ENCODE assay signal across 7 cellular contexts in the genomic region with DNA sequence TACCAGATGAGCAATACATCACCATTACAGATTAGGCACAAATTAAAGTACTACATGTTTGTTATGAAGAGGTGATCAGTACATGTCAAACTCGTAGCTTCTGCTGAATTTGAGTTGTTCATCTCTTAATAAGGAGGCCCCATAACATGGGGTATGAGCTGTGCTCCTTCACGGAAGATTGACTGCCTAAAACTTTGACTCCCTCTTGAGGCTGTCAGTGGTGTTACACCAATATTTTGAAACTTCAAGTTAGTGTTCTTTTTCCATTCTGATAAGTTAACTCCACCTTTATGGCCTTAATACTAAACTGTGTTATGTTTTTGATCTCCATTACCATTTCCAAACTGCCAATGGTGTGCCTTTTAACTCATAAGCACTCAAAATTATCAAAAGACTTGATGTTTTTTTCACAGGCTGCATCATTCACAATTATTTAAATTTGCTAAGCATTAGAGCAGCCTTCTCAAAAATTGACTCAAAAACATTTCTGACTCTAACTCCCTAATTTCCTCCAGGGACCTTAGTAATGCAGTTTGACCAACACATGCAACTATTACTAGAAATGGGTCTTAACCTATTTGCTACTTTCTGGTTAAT.
DNase-seq lines count a peak whose midpoint lies in the region; ATAC-seq, FAIRE-seq and TF ChIP-seq lines count a peak whose summit lies in the region.

No MANE protein-coding gene starts in this region.

- FAIRE-seq in HepG2 (lab: Jason Lieb, UNC): no peak

- no peaks in the 10 kb centered on the region for H3K79me2 ChIP-seq in HepG2 (ENCODE audit: insufficient read depth, low read length)

- no peaks in the 10 kb centered on the region for H4K20me1 ChIP-seq in HepG2 (ENCODE audit: insufficient read depth, low read length)

- TF ChIP-seq CTCF in GM12874 (IDR thresholded peaks at IDR 0.05; ENCODE audit: insufficient read depth, low read depth, low read length): peak; percentile 59
- TF ChIP-seq CTCF in HepG2 (CRISPR knock-in tag; IDR thresholded peaks at IDR 0.05): peak; percentile 66
- TF ChIP-seq CTCF in spleen (IDR thresholded peaks at IDR 0.05 in 8 of 11, conservative IDR thresholded peaks at IDR 0.05 in 3 of 11): peak in 5 of 11 experiments; percentile 7 to 46 (median 30)

- H3K9me3 ChIP-seq in HepG2 (ENCODE audit: low read length) (no peaks in the 10 kb centered on the region), spleen (no peaks in the 10 kb centered on the region)

- intact Hi-C loops in HepG2 (cut with micrococcal nuclease; ENCODE audit: unreplicated experiment): loop anchor here (5.0 kb wide), 1 partner anchor 1166 kb away; no protein-coding TSS in a partner anchor
- intact Hi-C loops in spleen (cut with DNase I; ENCODE audit: low total_unique reads): no loop called here

- POLR2A ChIA-PET in HepG2 (lab: Yijun Ruan, JAX): no interaction called here

- TF ChIP-seq RAD21 in HepG2 (CRISPR knock-in tag; IDR thresholded peaks at IDR 0.05): no peak

- no peaks in the 10 kb centered on the region for H3K36me3 ChIP-seq in HepG2 (replicated peaks in 1 of 2; ENCODE audit: control insufficient read depth in 1 of 2, insufficient read depth in 2 of 2, low read length in 2 of 2)
- H3K36me3 ChIP-seq in spleen: no peaks in the 10 kb centered on the region

- no peak overlapping the region for H3K9ac ChIP-seq in HepG2 (ENCODE audit: insufficient read depth, low read depth, low read length)

- no peaks in the 10 kb centered on the region for H3K27me3 ChIP-seq in HepG2 (ENCODE audit: control insufficient read depth in 1 of 2, insufficient read depth in 2 of 2, low read length in 2 of 2)
- H3K27me3 ChIP-seq in spleen (replicated peaks in 1 of 7): no peaks in the 10 kb centered on the region

- no peaks in the 10 kb centered on the region for H3K4me1 ChIP-seq in HepG2 (ENCODE audit: insufficient read depth, low read length)
- no peaks in the 10 kb centered on the region for H3K4me1 ChIP-seq in spleen

- no peak overlapping the region for H2AFZ ChIP-seq in HepG2 (ENCODE audit: low read length)

- 7% methylated on average over 2 of the region's 2 CpGs for WGBS in HepG2 (ENCODE audit: low lambda C conversion rate)
- WGBS in spleen, 5 donors: 19 to 42% (median 25%) methylated on average over 2 of the region's 2 CpGs

- H3K4me3 ChIP-seq in HepG2 (replicated peaks in 1 of 3; ENCODE audit: insufficient read depth in 1 of 3, low read depth in 2 of 3, low read length in 3 of 3) (no peak overlapping the region), spleen (no peak overlapping the region)

- TF ChIP-seq EP300 in HepG2 (IDR thresholded peaks at IDR 0.05; ENCODE audit: low read depth in 2 of 2, low read length in 2 of 2) (no peak), HepG2 (CRISPR knock-in tag; IDR thresholded peaks at IDR 0.05; ENCODE audit: borderline replicate concordance) (no peak)

- CTCF ChIA-PET in HepG2 (lab: Yijun Ruan, JAX; ENCODE audit: low intra/inter-chr PET ratio, low total read pairs): no interaction called here

- no TSS peak for BruUV-seq in HepG2 (replicated peaks; lab: Mats Ljungman, UMichigan)

- TF ChIP-seq POLR2A in HepG2 (IDR thresholded peaks at IDR 0.05; ENCODE audit: insufficient read depth in 1 of 2, low read depth in 2 of 2, low read length in 2 of 2) (no peak), spleen (IDR thresholded peaks at IDR 0.05) (no peak)

- ATAC-seq in HepG2: peak; percentile 67
- no peak for ATAC-seq in activated CD4-positive, CD25-positive, alpha-beta regulatory T cell treated with anti-CD3 and anti-CD28 coated beads, Interleukin-2, amount 50 U/mL, for 24 hours

- in situ Hi-C loops in HepG2 (cut with HindIII; ENCODE audit: extremely low pct_ligation_motif_present, low pct_unique_long_range_greater_than_20kb): loop anchor here (25.0 kb wide), 2 partner anchors 1176 to 1599 kb away; a partner anchor contains a TSS

- peak; percentile 42 for DNase-seq in H4 (ENCODE audit: low spot score)
- peak; percentile 52 for DNase-seq in LHCN-M2 (ENCODE audit: low read depth)
- DNase-seq in astrocyte of the hippocampus (ENCODE audit: low read depth, low spot score): peak; percentile 63
- DNase-seq in HepG2 (ENCODE audit: low spot score): peak; percentile 16
- DNase-seq in spleen: no peak

- H3K4me2 ChIP-seq in HepG2 (ENCODE audit: low read depth, low read length): no peak overlapping the region

- no peak overlapping the region for H3K27ac ChIP-seq in HepG2 (ENCODE audit: extremely low read length, insufficient read depth, low read length)
- no peak overlapping the region for H3K27ac ChIP-seq in spleen

TF ChIP-seq in HepG2, 621 proteins besides CTCF, POLR2A, EP300 and RAD21:
- TF ChIP-seq SMC3 (IDR thresholded peaks at IDR 0.05; ENCODE audit: low read length) (peak; percentile 26; the same call in 1 of the 2 replicates), STAG1 (CRISPR knock-in tag; IDR thresholded peaks at IDR 0.05) (peak; percentile 63), ZNF652 (CRISPR knock-in tag; IDR thresholded peaks at IDR 0.05; ENCODE audit: borderline replicate concordance, low read depth) (no peak)
TF ChIP-seq in HepG2: peak in this region for 2.
